ENCODE assay signal across 8 cellular contexts in genomic region chr15:64843996-64844395, GRCh38. TPM values are rescaled to one million over a fixed set of nuclear protein-coding genes. Genes with fewer than 3 reads are reported as not detected.
DNase-seq lines count a peak whose midpoint lies in the region; ATAC-seq and TF ChIP-seq lines count a peak whose summit lies in the region.

No MANE protein-coding gene starts in this region.

- H3K4me1 ChIP-seq in adipocyte (ENCODE audit: control insufficient read depth, insufficient read depth, low read length), result peaks cover 55% of the 10 kb centered on the region
- H3K4me1 ChIP-seq in liver (ENCODE audit: control insufficient read depth in 4 of 4, insufficient read depth in 4 of 4, low read length in 3 of 4), result peaks cover 0 to 19% (median 8%) of the 10 kb centered on the region in 4 donors
- peaks cover 25 to 80% (median 71%) of the 10 kb centered on the region in 5 donors for H3K4me1 ChIP-seq in subcutaneous abdominal adipose tissue (ENCODE audit: control insufficient read depth in 5 of 5, insufficient read depth in 5 of 5, low read length in 5 of 5)

- H3K4me3 Mint-ChIP-seq in activated CD4-positive, alpha-beta T cell treated with anti-CD3 and anti-CD28 coated beads, Interleukin-2, amount 10 ng/mL, durations not matched to agents 24 days and 14 days, result peak overlapping the region; percentile 88

- H3K27me3 Mint-ChIP-seq in activated CD4-positive, alpha-beta T cell treated with anti-CD3 and anti-CD28 coated beads, Interleukin-2, amount 10 ng/mL, durations not matched to agents 24 days and 14 days, result no peaks in the 10 kb centered on the region

- H3K36me3 Mint-ChIP-seq in activated CD4-positive, alpha-beta T cell treated with anti-CD3 and anti-CD28 coated beads, Interleukin-2, amount 10 ng/mL, durations not matched to agents 24 days and 14 days (ENCODE audit: low read depth), result peaks cover 22% of the 10 kb centered on the region

- no peaks in the 10 kb centered on the region for H3K9me3 ChIP-seq in adipocyte (ENCODE audit: control insufficient read depth, low read length)
- no peaks in the 10 kb centered on the region for H3K9me3 ChIP-seq in liver (ENCODE audit: control insufficient read depth in 4 of 4, low read length in 3 of 4)
- no peaks in the 10 kb centered on the region for H3K9me3 ChIP-seq in subcutaneous abdominal adipose tissue (ENCODE audit: control insufficient read depth in 5 of 5, low read length in 5 of 5)

- peak overlapping the region; percentile 98 for H3K4me3 ChIP-seq in adipocyte (ENCODE audit: low read length)
- peak overlapping the region; percentile 2 to 50 (median 18) for H3K4me3 ChIP-seq in liver (ENCODE audit: low read depth in 1 of 3, low read length in 3 of 3)
- H3K4me3 ChIP-seq in subcutaneous abdominal adipose tissue (ENCODE audit: low read depth in 1 of 5, low read length in 5 of 5), result peak overlapping the region; percentile 94 to 99 (median 96)

- H3K9ac ChIP-seq in adipocyte (ENCODE audit: low read length), result peak overlapping the region; percentile 98
- peak overlapping the region in 1 of 2 donors; percentile 48 for H3K9ac ChIP-seq in liver (ENCODE audit: low read depth in 1 of 2, low read length in 2 of 2)
- peak overlapping the region; percentile 30 to 91 (median 77) for H3K9ac ChIP-seq in subcutaneous abdominal adipose tissue (ENCODE audit: low read length in 5 of 5)

- no peak for ATAC-seq in HG03457 (IDR thresholded peaks at IDR 0.05; ENCODE audit: unreplicated experiment)
- ATAC-seq in GM21528 (IDR thresholded peaks at IDR 0.05; ENCODE audit: low FRiP score, unreplicated experiment), result no peak
- no peak for ATAC-seq in GM21576 (IDR thresholded peaks at IDR 0.05; ENCODE audit: unreplicated experiment)

- peak overlapping the region; percentile 83 for H3K27ac Mint-ChIP-seq in activated CD4-positive, alpha-beta T cell treated with anti-CD3 and anti-CD28 coated beads, Interleukin-2, amount 10 ng/mL, durations not matched to agents 24 days and 14 days

- intact Hi-C loops in activated CD4-positive, alpha-beta T cell treated with anti-CD3 and anti-CD28 coated beads, Interleukin-2, amount 10 ng/mL, durations not matched to agents 24 days and 14 days (cut with micrococcal nuclease), result loop anchor here (2.0 to 10.0 kb wide), 4 partner anchors 39 to 341 kb away; partner anchors contain the start of genes CLPX and SPG21

- H3K36me3 ChIP-seq in adipocyte (ENCODE audit: control insufficient read depth, insufficient read depth, low read length, severe bottlenecking), result peaks cover 25% of the 10 kb centered on the region
- H3K36me3 ChIP-seq in liver (ENCODE audit: control insufficient read depth in 4 of 4, insufficient read depth in 3 of 4, low read depth in 1 of 4, low read length in 3 of 4), result no peaks in the 10 kb centered on the region
- H3K36me3 ChIP-seq in subcutaneous abdominal adipose tissue (ENCODE audit: control insufficient read depth in 5 of 5, insufficient read depth in 5 of 5, low read length in 5 of 5), result peaks cover 0 to 27% (median 9%) of the 10 kb centered on the region in 5 donors

- peaks cover 65% of the 10 kb centered on the region for H3K4me1 Mint-ChIP-seq in activated CD4-positive, alpha-beta T cell treated with anti-CD3 and anti-CD28 coated beads, Interleukin-2, amount 10 ng/mL, durations not matched to agents 24 days and 14 days

- DNase-seq in activated CD4-positive, alpha-beta T cell treated with anti-CD3 and anti-CD28 coated beads, Interleukin-2, amount 10 ng/mL, durations not matched to agents 24 days and 14 days, result no peak
- no peak for DNase-seq in activated CD4-positive, alpha-beta T cell treated with anti-CD3 and anti-CD28 coated beads, Interleukin-2, amount 50 U/mL, for 4 hours
- DNase-seq in adipocyte (ENCODE audit: low read depth), result no peak

- H3K9me3 Mint-ChIP-seq in activated CD4-positive, alpha-beta T cell treated with anti-CD3 and anti-CD28 coated beads, Interleukin-2, amount 10 ng/mL, durations not matched to agents 24 days and 14 days, result no peaks in the 10 kb centered on the region

- H3K27ac ChIP-seq in liver (ENCODE audit: low read depth in 1 of 2, low read length in 2 of 2), result peak overlapping the region; percentile 28 to 52
- H3K27ac ChIP-seq in subcutaneous abdominal adipose tissue (ENCODE audit: low read depth, low read length), result peak overlapping the region; percentile 90

- TF ChIP-seq CTCF in liver (IDR thresholded peaks at IDR 0.05; ENCODE audit: low read depth, low read length, missing input control), result no peak

- TF ChIP-seq RAD21 in liver (IDR thresholded peaks at IDR 0.05), result no peak

- WGBS in liver, result 67% methylated on average over 4 of the region's 4 CpGs

- H3K27me3 ChIP-seq in adipocyte (replicated peaks; ENCODE audit: control insufficient read depth, insufficient read depth, low read length), result no peaks in the 10 kb centered on the region
- H3K27me3 ChIP-seq in liver (ENCODE audit: control insufficient read depth in 4 of 4, insufficient read depth in 4 of 4, low read length in 3 of 4), result no peaks in the 10 kb centered on the region
- no peaks in the 10 kb centered on the region for H3K27me3 ChIP-seq in subcutaneous abdominal adipose tissue (ENCODE audit: control insufficient read depth in 5 of 5, insufficient read depth in 4 of 5, low read length in 5 of 5)

TF ChIP-seq in liver, 16 proteins besides CTCF, POLR2A, EP300 and RAD21:
- TF ChIP-seq FOXA2 (IDR thresholded peaks at IDR 0.05), result no peak
- TF ChIP-seq MAX (IDR thresholded peaks at IDR 0.05), result no peak
- TF ChIP-seq EGR1 (IDR thresholded peaks at IDR 0.05; ENCODE audit: low read depth in 2 of 2), result no peak
- no peak for TF ChIP-seq REST (IDR thresholded peaks at IDR 0.05)
- TF ChIP-seq FOXA1 (IDR thresholded peaks at IDR 0.05), result no peak
- TF ChIP-seq SP1 (IDR thresholded peaks at IDR 0.05), result no peak
- no peak for TF ChIP-seq HNF4G (IDR thresholded peaks at IDR 0.05)
- TF ChIP-seq TAF1 (conservative IDR thresholded peaks at IDR 0.05), result no peak
- no peak for TF ChIP-seq JUND (IDR thresholded peaks at IDR 0.05)
- no peak for TF ChIP-seq GABPA (IDR thresholded peaks at IDR 0.05 in 1 of 2, conservative IDR thresholded peaks at IDR 0.05 in 1 of 2)
- no peak for TF ChIP-seq YY1 (IDR thresholded peaks at IDR 0.05)
- no peak for TF ChIP-seq NR2F2 (IDR thresholded peaks at IDR 0.05)
- no peak for TF ChIP-seq RXRA (IDR thresholded peaks at IDR 0.05)
- no peak for TF ChIP-seq HNF4A (conservative IDR thresholded peaks at IDR 0.05)
- no peak for TF ChIP-seq ATF3 (IDR thresholded peaks at IDR 0.05)
- no peak for TF ChIP-seq ZBTB33 (IDR thresholded peaks at IDR 0.05)
TF ChIP-seq in liver: peak in this region for 0.

RNA-seq across cellular contexts. Expression of gene PLEKHO2, which starts 2.3 kb away (rescaled TPM):
- total RNA-seq in activated CD4-positive, alpha-beta T cell treated with anti-CD3 and anti-CD28 coated beads, Interleukin-2, amount 10 ng/mL, durations not matched to agents 24 days and 14 days, result 15.7 and 16.9 TPM in 2 replicates
- 10 to 100 TPM; 10.2 to 11.3 TPM for total RNA-seq in liver
- 1 to 10 TPM; 2.0 to 6.9 TPM for polyA plus RNA-seq in liver

RNA-seq across cellular contexts. Expression of gene PIF1, which starts 18.5 kb away (rescaled TPM):
- 20.9 and 22.6 TPM in 2 replicates for total RNA-seq in activated CD4-positive, alpha-beta T cell treated with anti-CD3 and anti-CD28 coated beads, Interleukin-2, amount 10 ng/mL, durations not matched to agents 24 days and 14 days
- 1 to 10 TPM in 1 of 2 donors, under 1 TPM in 1; 0.42 to 7.3 TPM for total RNA-seq in liver
- polyA plus RNA-seq in liver, result under 1 TPM; 0.61 to 0.67 TPM

Comparison
In these comparisons a context has a peak if more than half of its experiments do, and no peak if none do; other contexts are left out.
1. H3K4me3 ChIP-seq: peak in every context shown above with its lines; median percentile 98 in adipocyte; 96 in subcutaneous abdominal adipose tissue; 18 in liver.